13 cellular contexts compared by ENCODE assay signal in the genomic region with DNA sequence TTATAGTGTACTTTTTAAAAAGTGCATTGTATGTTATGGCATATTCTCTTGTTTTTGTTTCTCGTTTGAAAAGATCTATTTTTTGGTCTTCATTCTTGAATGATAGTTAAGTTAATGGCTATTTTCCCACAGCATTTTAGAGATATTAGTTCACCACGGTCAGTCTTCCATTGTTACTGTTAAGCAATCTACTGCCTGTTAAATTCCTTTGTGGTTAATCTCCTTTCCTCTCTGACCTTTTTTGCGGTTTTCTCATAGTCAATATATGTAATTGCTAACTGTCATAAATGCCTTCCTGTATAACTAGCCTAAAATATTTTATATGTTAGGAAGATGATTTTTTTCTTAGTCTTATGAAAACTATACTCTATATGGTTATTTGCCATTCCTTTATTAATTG.
A peak's percentile ranks its signal among the peaks of the same experiment; 100 is the strongest.
DNase-seq lines count a peak whose midpoint lies in the region; ATAC-seq and TF ChIP-seq lines count a peak whose summit lies in the region.
"Had no signal": no experiment of that assay in that cellular context is flagged by ENCODE, and none has a peak within 500 bp of the region (broad histone marks: within the 10 kb centered on the region; RNA-seq: fewer than 3 reads in every experiment).

No MANE protein-coding gene starts in this region.

- TF ChIP-seq CTCF in foreskin fibroblast (IDR thresholded peaks at IDR 0.05; ENCODE audit: low read depth, low read length), result no peak

- no peaks in the 10 kb centered on the region for H3K4me1 Mint-ChIP-seq in activated CD8-positive, alpha-beta T cell treated with anti-CD3 and anti-CD28 coated beads, Interleukin-2, amount 10 ng/mL, durations not matched to agents 7 days and 5 days (ENCODE audit: low read depth)
- H3K4me1 Mint-ChIP-seq in activated T-cell treated with anti-CD3 and anti-CD28 coated beads, Interleukin-2, amount 50 U/mL, for 24 hours (ENCODE audit: low read depth), result no peaks in the 10 kb centered on the region

- CTCF ChIA-PET in activated CD8-positive, alpha-beta T cell treated with anti-CD3 and anti-CD28 coated beads, Interleukin-2, amount 10 ng/mL, durations not matched to agents 7 days and 5 days (lab: Charles Lee), result no interaction called here

- DNase-seq in AG08395 (ENCODE audit: low spot score) (peak; percentile 47), KBM-7 (peak; percentile 28), SW480 (ENCODE audit: low spot score) (peak; percentile 90), foreskin fibroblast (peak; percentile 64 to 82), NCI-H2227 treated with DMSO at 0.1 percent for 48 hours (lab: John Stamatoyannopoulos, UW) (no peak)
- DNase-seq in activated CD8-positive, alpha-beta T cell treated with anti-CD3 and anti-CD28 coated beads, Interleukin-2, amount 10 ng/mL, durations not matched to agents 7 days and 5 days, result no peak
- no peak for DNase-seq in activated T-cell treated with anti-CD3 and anti-CD28 coated beads, Interleukin-2, amount 50 U/mL, for 24 hours
- DNase-seq: activated CD4-positive, alpha-beta T cell treated with anti-CD3 and anti-CD28 coated beads, Interleukin-2, amount 50 U/mL, for 1 hour; colonic mucosa; NCI-H510A treated with DMSO at 0.1 percent for 48 hours; retina had no signal

- no peak overlapping the region for H3K4me3 ChIP-seq in foreskin fibroblast (ENCODE audit: low read depth in 1 of 2, low read length in 2 of 2)
- H3K4me3 ChIP-seq: colonic mucosa, K562 had no signal

- in situ Hi-C loops in KBM-7 (cut with MboI; ENCODE audit: low pct_unique_long_range_greater_than_20kb, low sequenced_read_pairs), result no loop called here

- peaks cover 10% of the 10 kb centered on the region for H3K9me3 Mint-ChIP-seq in activated CD8-positive, alpha-beta T cell treated with anti-CD3 and anti-CD28 coated beads, Interleukin-2, amount 10 ng/mL, durations not matched to agents 7 days and 5 days (ENCODE audit: insufficient read depth)
- H3K9me3 Mint-ChIP-seq in activated T-cell treated with anti-CD3 and anti-CD28 coated beads, Interleukin-2, amount 50 U/mL, for 24 hours, result peaks cover 21% of the 10 kb centered on the region

- no peaks in the 10 kb centered on the region for H3K36me3 Mint-ChIP-seq in activated CD8-positive, alpha-beta T cell treated with anti-CD3 and anti-CD28 coated beads, Interleukin-2, amount 10 ng/mL, durations not matched to agents 7 days and 5 days (ENCODE audit: low read depth)
- no peaks in the 10 kb centered on the region for H3K36me3 Mint-ChIP-seq in activated T-cell treated with anti-CD3 and anti-CD28 coated beads, Interleukin-2, amount 50 U/mL, for 24 hours (ENCODE audit: low read depth)

- no peaks in the 10 kb centered on the region for H3K27me3 Mint-ChIP-seq in activated CD8-positive, alpha-beta T cell treated with anti-CD3 and anti-CD28 coated beads, Interleukin-2, amount 10 ng/mL, durations not matched to agents 7 days and 5 days (ENCODE audit: low read depth)
- no peaks in the 10 kb centered on the region for H3K27me3 Mint-ChIP-seq in activated T-cell treated with anti-CD3 and anti-CD28 coated beads, Interleukin-2, amount 50 U/mL, for 24 hours

- no peak overlapping the region for H3K4me3 Mint-ChIP-seq in activated CD8-positive, alpha-beta T cell treated with anti-CD3 and anti-CD28 coated beads, Interleukin-2, amount 10 ng/mL, durations not matched to agents 7 days and 5 days
- no peak overlapping the region for H3K4me3 Mint-ChIP-seq in activated T-cell treated with anti-CD3 and anti-CD28 coated beads, Interleukin-2, amount 50 U/mL, for 24 hours

- no peak overlapping the region for H3K27ac Mint-ChIP-seq in activated CD8-positive, alpha-beta T cell treated with anti-CD3 and anti-CD28 coated beads, Interleukin-2, amount 10 ng/mL, durations not matched to agents 7 days and 5 days
- no peak overlapping the region for H3K27ac Mint-ChIP-seq in activated T-cell treated with anti-CD3 and anti-CD28 coated beads, Interleukin-2, amount 50 U/mL, for 24 hours

- POLR2A ChIA-PET in activated CD8-positive, alpha-beta T cell treated with anti-CD3 and anti-CD28 coated beads, Interleukin-2, amount 10 ng/mL, durations not matched to agents 7 days and 5 days (lab: Charles Lee), result no interaction called here

- ATAC-seq in HG03432 (IDR thresholded peaks at IDR 0.05; ENCODE audit: unreplicated experiment), result no peak
- ATAC-seq in activated CD8-positive, alpha-beta T cell treated with anti-CD3 and anti-CD28 coated beads, Interleukin-2, amount 10 ng/mL, durations not matched to agents 7 days and 5 days, result no peak
- ATAC-seq: K562 had no signal

Comparison
In these comparisons a context has a peak if more than half of its experiments do, and no peak if none do; other contexts are left out.
1. DNase-seq: peak in AG08395 (single experiment), KBM-7 (single experiment), SW480 (single experiment) and foreskin fibroblast (2 of 2); none in NCI-H2227 treated with DMSO at 0.1 percent for 48 hours (single experiment), activated CD8-positive, alpha-beta T cell treated with anti-CD3 and anti-CD28 coated beads, Interleukin-2, amount 10 ng/mL, durations not matched to agents 7 days and 5 days (single experiment) and activated T-cell treated with anti-CD3 and anti-CD28 coated beads, Interleukin-2, amount 50 U/mL, for 24 hours (single experiment).